8 cellular contexts compared by ENCODE assay signal in genomic region chr2:165016772-165017411, GRCh38.
DNase-seq lines count a peak whose midpoint lies in the region; ATAC-seq, FAIRE-seq and TF ChIP-seq lines count a peak whose summit lies in the region.

No MANE protein-coding gene starts in this region.

- H3K4me1 Mint-ChIP-seq in WTC11 = no peaks in the 10 kb centered on the region; the same call in 1 of the 2 replicates

- peaks cover 8% of the 10 kb centered on the region for H3K9me3 Mint-ChIP-seq in WTC11

- no peak for DNase-seq in AG09319 (ENCODE audit: extremely low read depth, low read depth)
- peak; percentile 16 for DNase-seq in GM12891 (ENCODE audit: insufficient read length, low spot score)
- DNase-seq in NCI-H1436 (lab: John Stamatoyannopoulos, UW) = peak; percentile 86
- peak; percentile 45 for DNase-seq in WTC11 (ENCODE audit: low spot score)
- no peak for DNase-seq in left cardiac atrium
- DNase-seq in spleen = no peak
- DNase-seq in NK-92 treated with Interleukin-12 subunit alpha and Interleukin-12 subunit beta, amount 100 ng/mL, for 24 hours (lab: John Stamatoyannopoulos, UW) = no peak

- peaks cover 0 to 36% (median 17%) of the 10 kb centered on the region in 6 donors for H3K4me1 ChIP-seq in spleen

- no peak overlapping the region for H3K4me3 Mint-ChIP-seq in WTC11

- H3K27me3 Mint-ChIP-seq in WTC11 (ENCODE audit: low read depth) = no peaks in the 10 kb centered on the region

- 29 to 31% (median 31%) methylated on average over 15 of the region's 15 CpGs for WGBS in spleen, 5 donors

- no peaks in the 10 kb centered on the region for H3K9me3 ChIP-seq in spleen

- TF ChIP-seq CTCF in AG09319 (IDR thresholded peaks at IDR 0.05; ENCODE audit: low read depth, low read length) (peak; percentile 71), WTC11 (IDR thresholded peaks at IDR 0.05) (peak; percentile 60), spleen (IDR thresholded peaks at IDR 0.05 in 8 of 11, conservative IDR thresholded peaks at IDR 0.05 in 3 of 11) (peak in 8 of 11 experiments; percentile 10 to 52 (median 41))

- CTCF ChIA-PET in WTC11 (lab: Charles Lee) = interaction anchor here (0.6 to 3.3 kb wide), 43 partner anchors 9 to 937 kb away, joined by 3 to 82 read pairs (median 5); partner anchors contain the start of genes SCN2A, SCN3A and TTC21B

- no peaks in the 10 kb centered on the region for H3K36me3 ChIP-seq in spleen

- peak overlapping the region in 1 of 8 donors; percentile 0 for H3K4me3 ChIP-seq in spleen

- no peak overlapping the region for H3K27ac ChIP-seq in spleen

- POLR2A ChIA-PET in WTC11 (lab: Charles Lee) = interaction anchor here (1.0 to 1.3 kb wide), 2 partner anchors 53 to 54 kb away, joined by 3 read pairs; no protein-coding TSS in a partner anchor

- intact Hi-C loops in left cardiac atrium (cut with DNase I) = loop anchor here (1.0 to 10.0 kb wide), 2 partner anchors 187 to 188 kb away; partner anchors contain the start of gene SCN3A (in 2 of the 2)
- intact Hi-C loops in spleen (cut with DNase I; ENCODE audit: low total_unique reads) = no loop called here

- ATAC-seq in HG02852 (IDR thresholded peaks at IDR 0.05; ENCODE audit: unreplicated experiment) (peak; percentile 65), WTC11 (peak; percentile 82), left cardiac atrium (peak; percentile 59 to 73)

- no peak overlapping the region for H3K27ac Mint-ChIP-seq in WTC11

- FAIRE-seq in GM12891 (lab: Jason Lieb, UNC) = no peak

- peaks cover 3% of the 10 kb centered on the region; the same call in 1 of the 2 replicates for H3K36me3 Mint-ChIP-seq in WTC11

- H3K27me3 ChIP-seq in spleen (replicated peaks in 1 of 7) = peaks cover 0 to 9% (median 0%) of the 10 kb centered on the region in 7 donors

- TF ChIP-seq POLR2A in GM12891 (IDR thresholded peaks at IDR 0.05; ENCODE audit: low read depth, low read length) = no peak
- TF ChIP-seq POLR2A in spleen (IDR thresholded peaks at IDR 0.05) = no peak

TF ChIP-seq in GM12891, 5 proteins besides CTCF, POLR2A, EP300 and RAD21:
- TF ChIP-seq SPI1 (IDR thresholded peaks at IDR 0.05; ENCODE audit: low read depth, low read length) (no peak), TAF1 (IDR thresholded peaks at IDR 0.05; ENCODE audit: low read depth, low read length) (no peak), PAX5 (IDR thresholded peaks at IDR 0.05; ENCODE audit: insufficient read depth, low read length, severe bottlenecking) (no peak), POLR2AphosphoS5 (IDR thresholded peaks at IDR 0.05; ENCODE audit: low read depth, low read length) (no peak), POU2F2 (IDR thresholded peaks at IDR 0.05; ENCODE audit: low read depth, low read length) (no peak)

TF ChIP-seq in WTC11, 78 proteins besides CTCF, POLR2A, EP300 and RAD21:
- no peak for TF ChIP-seq HMGXB4 (CRISPR knock-in tag; IDR thresholded peaks at IDR 0.05)

Comparison
In these comparisons a context has a peak if more than half of its experiments do, and no peak if none do; other contexts are left out.
1. DNase-seq: peak in GM12891 (single experiment), NCI-H1436 (single experiment) and WTC11 (single experiment); none in AG09319 (single experiment), left cardiac atrium (single experiment), spleen (single experiment) and NK-92 treated with Interleukin-12 subunit alpha and Interleukin-12 subunit beta, amount 100 ng/mL, for 24 hours (single experiment).
2. Peak in every context shown above with its lines, with median percentiles within 50 percentile points of each other: CTCF ChIP-seq and ATAC-seq.